In genomic region chr18:54947115-54947514, GRCh38 we compare ENCODE assay signal across 15 cellular contexts. TPM values are rescaled to one million over a fixed set of nuclear protein-coding genes. Genes with fewer than 3 reads are reported as not detected.
A peak's percentile ranks its signal among the peaks of the same experiment; 100 is the strongest.
DNase-seq lines count a peak whose midpoint lies in the region; ATAC-seq and TF ChIP-seq lines count a peak whose summit lies in the region.
"Had no signal": no experiment of that assay in that cellular context is flagged by ENCODE, and none has a peak within 500 bp of the region (broad histone marks: within the 10 kb centered on the region; RNA-seq: fewer than 3 reads in every experiment).

No MANE protein-coding gene starts in this region.

- peak overlapping the region; percentile 76 for H2BK120ac ChIP-seq in mesenchymal stem cell (ENCODE audit: low read depth, low read length)

- H3K27ac ChIP-seq in HCT116 (ENCODE audit: low read depth, low read length): no peak overlapping the region
- H3K27ac ChIP-seq in body of pancreas: peak overlapping the region in 2 of 4 donors; percentile 62 to 70
- H3K27ac ChIP-seq in mesenchymal stem cell (ENCODE audit: low read length, poor library complexity, severe bottlenecking): no peak overlapping the region
- H3K27ac ChIP-seq: breast epithelium, SK-N-MC had no signal

- DNase-seq in COR-L47 (lab: John Stamatoyannopoulos, UW) (peak; percentile 43), HCT116 (ENCODE audit: low read depth, low spot score) (no peak), body of pancreas (peak in 3 of 4 donors; percentile 26 to 41 (median 35)), mesenchymal stem cell (no peak), kidney glomerular epithelial cell (lab: John Stamatoyannopoulos, UW) (no peak), EL (no peak)
- DNase-seq: activated CD4-positive, CD25-positive, alpha-beta regulatory T cell treated with anti-CD3 and anti-CD28 coated beads, Interleukin-2, amount 50 U/mL, for 72 hours; activated T-cell treated with anti-CD3 and anti-CD28 coated beads, Interleukin-2, amount 50 U/mL, for 72 hours; H9; KBM-7; NCI-H226; substantia nigra had no signal

- no TSS peak for BruUV-seq in HCT116 (replicated peaks; lab: Mats Ljungman, UMichigan)

- no peak overlapping the region for H3K23ac ChIP-seq in mesenchymal stem cell (ENCODE audit: low read length in 2 of 2)

- H3K27me3 ChIP-seq in HCT116 (ENCODE audit: insufficient read depth, low read length) (no peaks in the 10 kb centered on the region), body of pancreas (no peaks in the 10 kb centered on the region), mesenchymal stem cell (ENCODE audit: control insufficient read depth in 1 of 2, insufficient read depth in 1 of 2, low read length in 2 of 2) (no peaks in the 10 kb centered on the region)
- H3K27me3 ChIP-seq: breast epithelium had no signal

- no peaks in the 10 kb centered on the region for H3K9me2 ChIP-seq in HCT116 (ENCODE audit: insufficient read depth)

- peak overlapping the region; percentile 39 for H4K91ac ChIP-seq in mesenchymal stem cell (ENCODE audit: low read length)

- peak overlapping the region; percentile 46 to 72 for H3K18ac ChIP-seq in mesenchymal stem cell (ENCODE audit: low read depth in 1 of 2, low read length in 2 of 2)

- no peak for TF ChIP-seq POLR2A in HCT116 (IDR thresholded peaks at IDR 0.05; ENCODE audit: borderline replicate concordance, extremely low read depth, insufficient read depth, insufficient read length)
- TF ChIP-seq POLR2A in body of pancreas (IDR thresholded peaks at IDR 0.05): no peak

- intact Hi-C loops in HCT116 (cut with micrococcal nuclease) (loop anchor here (5.0 kb wide), 1 partner anchor 170 kb away; no protein-coding TSS in a partner anchor), body of pancreas (cut with DNase I) (no loop called here)

- peak overlapping the region in 1 of 2 experiments; percentile 40 for H3K4ac ChIP-seq in mesenchymal stem cell (ENCODE audit: low read depth in 1 of 2, low read length in 2 of 2)

- TF ChIP-seq CTCF in HCT116 (IDR thresholded peaks at IDR 0.05 in 2 of 3, conservative IDR thresholded peaks at IDR 0.05 in 1 of 3; ENCODE audit: borderline replicate concordance in 1 of 3, insufficient read depth in 1 of 3, low read depth in 2 of 3, low read length in 2 of 3) (no peak), body of pancreas (IDR thresholded peaks at IDR 0.05) (no peak)

- H4K8ac ChIP-seq in mesenchymal stem cell (ENCODE audit: low read length): peak overlapping the region; percentile 59

- H3K4me1 ChIP-seq in HCT116 (ENCODE audit: control insufficient read depth in 1 of 2, insufficient read depth in 2 of 2, low read length in 2 of 2): peaks cover 10 to 21% of the 10 kb centered on the region in 2 experiments
- peaks cover 45% of the 10 kb centered on the region for H3K4me1 ChIP-seq in body of pancreas
- peaks cover 2% of the 10 kb centered on the region for H3K4me1 ChIP-seq in mesenchymal stem cell (ENCODE audit: control insufficient read depth, insufficient read depth, low read depth, low read length)
- H3K4me1 ChIP-seq: breast epithelium had no signal

- no peak overlapping the region for H2AFZ ChIP-seq in HCT116 (ENCODE audit: low read depth, low read length, poor library complexity, severe bottlenecking)
- H2AFZ ChIP-seq in mesenchymal stem cell (ENCODE audit: low read depth, low read length): no peak overlapping the region

- H3K9ac ChIP-seq in HCT116 (ENCODE audit: low read length) (no peak overlapping the region), mesenchymal stem cell (ENCODE audit: low read length) (no peak overlapping the region)

- no peaks in the 10 kb centered on the region for H3K9me3 ChIP-seq in HCT116 (ENCODE audit: control insufficient read depth in 1 of 2, insufficient read depth in 1 of 2, low read depth in 1 of 2, low read length in 2 of 2)
- H3K9me3 ChIP-seq in body of pancreas: no peaks in the 10 kb centered on the region
- no peaks in the 10 kb centered on the region for H3K9me3 ChIP-seq in mesenchymal stem cell (ENCODE audit: control insufficient read depth, low read length)
- H3K9me3 ChIP-seq: breast epithelium had no signal

- H2AK5ac ChIP-seq in mesenchymal stem cell (ENCODE audit: low read length, severe bottlenecking): no peak overlapping the region

- peak overlapping the region; percentile 98 for H2BK15ac ChIP-seq in mesenchymal stem cell (ENCODE audit: low read depth, poor library complexity, severe bottlenecking)

- H2BK5ac ChIP-seq in mesenchymal stem cell (ENCODE audit: low read depth, low read length, poor library complexity, severe bottlenecking): no peak overlapping the region

- WGBS in body of pancreas, 2 donors: 43 to 57% methylated on average over 1 of the region's 1 CpG
- 82% methylated on average over 1 of the region's 1 CpG for WGBS in mesenchymal stem cell

- no peak overlapping the region for H3K14ac ChIP-seq in mesenchymal stem cell (ENCODE audit: low read length in 2 of 2)

- POLR2A ChIA-PET in HCT116 (lab: Charles Lee): no interaction called here

- H2BK12ac ChIP-seq in mesenchymal stem cell (ENCODE audit: low read length in 2 of 2): peak overlapping the region in 1 of 2 experiments; percentile 56

- H3K36me3 ChIP-seq in HCT116 (ENCODE audit: control insufficient read depth in 1 of 2, insufficient read depth in 2 of 2, low read length in 2 of 2): no peaks in the 10 kb centered on the region
- no peaks in the 10 kb centered on the region for H3K36me3 ChIP-seq in body of pancreas (replicated peaks in 1 of 2; ENCODE audit: insufficient read depth in 1 of 2, low read depth in 2 of 2)
- H3K36me3 ChIP-seq in mesenchymal stem cell (ENCODE audit: control insufficient read depth in 1 of 2, insufficient read depth in 2 of 2, low read depth in 1 of 2, low read length in 2 of 2): no peaks in the 10 kb centered on the region
- H3K36me3 ChIP-seq: breast epithelium had no signal

- H3K4me2 ChIP-seq in HCT116 (ENCODE audit: low read length) (peak overlapping the region; percentile 87), mesenchymal stem cell (ENCODE audit: low read length, poor library complexity, severe bottlenecking) (no peak overlapping the region)

- no peaks in the 10 kb centered on the region for H3K79me1 ChIP-seq in mesenchymal stem cell (replicated peaks; ENCODE audit: low read length, poor library complexity, severe bottlenecking)

- no peak overlapping the region for H3K4me3 ChIP-seq in HCT116 (replicated peaks in 1 of 2; ENCODE audit: low read depth in 1 of 2, low read length in 2 of 2)
- no peak overlapping the region for H3K4me3 ChIP-seq in body of pancreas
- no peak overlapping the region for H3K4me3 ChIP-seq in mesenchymal stem cell (ENCODE audit: insufficient read depth in 1 of 2, low read depth in 1 of 2, low read length in 2 of 2)
- H3K4me3 ChIP-seq: SK-N-MC had no signal

- no peak for TF ChIP-seq RAD21 in HCT116 (IDR thresholded peaks at IDR 0.05; ENCODE audit: low read depth)

- CTCF ChIA-PET in HCT116 (lab: Charles Lee): interaction anchor here (2.2 kb wide), 1 partner anchor 268 kb away, joined by 6 read pairs; no protein-coding TSS in a partner anchor

- ATAC-seq in HCT116 (peak; percentile 40), body of pancreas (no peak), HG02970 (IDR thresholded peaks at IDR 0.05; ENCODE audit: low FRiP score, unreplicated experiment) (no peak)

- no peaks in the 10 kb centered on the region for H3K79me2 ChIP-seq in HCT116 (ENCODE audit: insufficient read depth, low read length)

- H4K20me1 ChIP-seq in HCT116 (ENCODE audit: insufficient read depth): no peaks in the 10 kb centered on the region

- RAD21 ChIA-PET in HCT116 (lab: Charles Lee; ENCODE audit: low non-redundant PET in 1 of 2, low total read pairs in 2 of 2, uncharacterized antibody in 2 of 2, unreplicated experiment in 2 of 2): no interaction called here

TF ChIP-seq in HCT116, 20 proteins besides CTCF, POLR2A, EP300 and RAD21 (continues in another document):
- TF ChIP-seq REST (IDR thresholded peaks at IDR 0.05; ENCODE audit: low read depth) (no peak), POLR2AphosphoS5 (IDR thresholded peaks at IDR 0.05; ENCODE audit: low read depth, low read length) (no peak), EGR1 (IDR thresholded peaks at IDR 0.05; ENCODE audit: low read depth) (no peak), SIN3A (IDR thresholded peaks at IDR 0.05; ENCODE audit: low read depth) (no peak), ZNF274 (IDR thresholded peaks at IDR 0.05; ENCODE audit: low read depth, low read length) (no peak), CEBPB (IDR thresholded peaks at IDR 0.05; ENCODE audit: low read depth) (no peak), SRF (IDR thresholded peaks at IDR 0.05; ENCODE audit: low read depth) (no peak), ZFX (IDR thresholded peaks at IDR 0.05) (no peak), TCF7L2 (IDR thresholded peaks at IDR 0.05; ENCODE audit: borderline replicate concordance, extremely low read depth, insufficient read depth, insufficient read length) (no peak)
- TF ChIP-seq, protein P1, sequence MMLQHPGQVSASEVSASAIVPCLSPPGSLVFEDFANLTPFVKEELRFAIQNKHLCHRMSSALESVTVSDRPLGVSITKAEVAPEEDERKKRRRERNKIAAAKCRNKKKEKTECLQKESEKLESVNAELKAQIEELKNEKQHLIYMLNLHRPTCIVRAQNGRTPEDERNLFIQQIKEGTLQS (IDR thresholded peaks at IDR 0.05): no peak

RNA-seq across cellular contexts. Expression of gene CCDC68, which starts 12.1 kb away (rescaled TPM):
- total RNA-seq in HCT116 (2021; ENCODE audit: unreplicated experiment): 6.6 TPM
- polyA plus RNA-seq in HCT116 (2012): 1.5 and 2.1 TPM in 2 replicates
- total RNA-seq in body of pancreas: 10 to 100 TPM in 1 of 2 donors, 1 to 10 TPM in 1; 5.3 to 13.0 TPM
- 155 TPM for polyA plus RNA-seq in mesenchymal stem cell (2013, experiment 1 of 2)
- 147 TPM for polyA plus RNA-seq in mesenchymal stem cell (2013, experiment 2 of 2)
- total RNA-seq: activated T-cell treated with anti-CD3 and anti-CD28 coated beads, Interleukin-2, amount 50 U/mL, for 72 hours; H9 had no signal

Comparison
In these comparisons a context has a peak if more than half of its experiments do, and no peak if none do; other contexts are left out.
1. DNase-seq: peak in COR-L47 (single experiment) and body of pancreas (3 of 4); none in HCT116 (single experiment), mesenchymal stem cell (single experiment), kidney glomerular epithelial cell (single experiment) and EL (single experiment).